Comparison of ENCODE assay signal across 8 cellular contexts in the genomic region with DNA sequence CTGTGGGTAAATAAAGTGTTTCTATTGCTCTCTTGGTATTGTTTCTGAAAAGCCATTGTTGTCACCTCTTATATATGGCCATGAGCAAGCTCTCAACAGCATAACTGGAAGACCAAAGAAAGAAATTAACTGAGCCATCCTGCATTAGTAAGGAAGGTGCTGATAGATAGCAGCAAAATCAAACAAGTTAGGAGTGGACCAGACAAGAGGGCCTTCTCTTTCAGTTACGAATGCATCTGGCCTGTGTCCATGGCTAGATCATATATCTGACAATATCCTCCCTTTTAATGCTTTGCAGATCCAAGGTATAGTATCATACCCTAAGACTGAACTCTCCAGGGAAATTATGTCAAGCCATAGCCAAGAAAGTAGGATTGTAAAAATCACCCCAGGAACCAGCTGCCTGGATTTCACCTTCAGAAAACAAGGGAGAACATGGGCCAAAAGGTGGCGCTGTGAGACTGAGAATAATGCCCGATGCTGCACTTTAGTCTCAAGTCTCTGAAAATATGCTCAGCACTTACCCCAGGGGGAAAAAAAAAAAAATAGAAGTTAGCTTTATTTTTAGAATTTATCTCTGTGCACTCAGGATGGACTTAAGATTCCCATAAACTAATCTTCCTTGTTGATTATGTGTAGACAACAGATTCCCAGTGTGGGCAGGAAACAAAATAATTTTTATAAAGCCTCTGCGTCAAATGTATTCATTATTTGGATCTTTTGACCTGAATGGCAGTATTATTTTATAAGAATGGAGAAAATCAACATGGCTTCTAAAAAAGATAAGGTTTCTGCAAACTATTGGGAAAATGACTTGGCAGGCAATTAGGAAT.
DNase-seq lines count a peak whose midpoint lies in the region; ATAC-seq and TF ChIP-seq lines count a peak whose summit lies in the region.

No MANE protein-coding gene starts in this region.

- H3K4ac ChIP-seq in trophoblast cell (ENCODE audit: low read depth, low read length) = no peak overlapping the region

- no peaks in the 10 kb centered on the region for H3K4me1 ChIP-seq in trophoblast cell (ENCODE audit: control insufficient read depth in 1 of 2, insufficient read depth in 2 of 2, low read length in 2 of 2)

- no peaks in the 10 kb centered on the region for H3K79me2 ChIP-seq in trophoblast cell (ENCODE audit: control insufficient read depth, insufficient read depth, low read length, poor library complexity)

- H3K23ac ChIP-seq in trophoblast cell (ENCODE audit: low read length) = no peak overlapping the region

- H4K12ac ChIP-seq in trophoblast cell (ENCODE audit: low read depth, low read length) = no peak overlapping the region

- H3K9me3 ChIP-seq in trophoblast cell (ENCODE audit: insufficient read depth, low read depth, low read length) = no peaks in the 10 kb centered on the region

- H3K4me3 ChIP-seq in trophoblast cell (ENCODE audit: low read depth, low read length) = no peak overlapping the region

- H3K4me2 ChIP-seq in trophoblast cell (ENCODE audit: low read length) = no peak overlapping the region

- H3K36me3 ChIP-seq in trophoblast cell (ENCODE audit: control insufficient read depth in 1 of 2, insufficient read depth in 2 of 2, low read length in 2 of 2) = no peaks in the 10 kb centered on the region

- H3K27ac Mint-ChIP-seq in type B pancreatic cell = no peak overlapping the region

- H3K36me3 Mint-ChIP-seq in type B pancreatic cell = no peaks in the 10 kb centered on the region

- peaks cover 8% of the 10 kb centered on the region for H3K79me1 ChIP-seq in trophoblast cell (ENCODE audit: low read length)

- H3K4me1 Mint-ChIP-seq in type B pancreatic cell (ENCODE audit: unreplicated experiment) = peaks cover 23% of the 10 kb centered on the region

- H3K9ac ChIP-seq in trophoblast cell (ENCODE audit: low read length) = no peak overlapping the region

- peak in 9 of 14 donors; percentile 2 to 55 (median 23) for DNase-seq in C1 segment of cervical spinal cord (lab: John Stamatoyannopoulos, UW)
- DNase-seq in M059J (ENCODE audit: low read depth) = peak; percentile 84
- peak; percentile 81 for DNase-seq in SK-MEL-5 (ENCODE audit: low read depth, low spot score)
- peak; percentile 49 to 82 (median 78) for DNase-seq in activated naive CD4-positive, alpha-beta T cell (lab: John Stamatoyannopoulos, UW)
- DNase-seq in globus pallidus (ENCODE audit: low spot score) = peak; percentile 66
- DNase-seq in trophoblast cell = peak; percentile 76 to 91
- peak; percentile 83 for DNase-seq in type B pancreatic cell (ENCODE audit: extremely low spot score, unreplicated experiment)

- no peak overlapping the region for H3K14ac ChIP-seq in trophoblast cell (ENCODE audit: low read length)

- TF ChIP-seq CTCF in type B pancreatic cell (conservative IDR thresholded peaks at IDR 0.05) = peak; percentile 93

- H4K91ac ChIP-seq in trophoblast cell (ENCODE audit: low read depth, low read length) = peak overlapping the region; percentile 66

- peak overlapping the region; percentile 69 for H2BK120ac ChIP-seq in trophoblast cell (ENCODE audit: insufficient read depth, low read length, poor library complexity)

- H2BK12ac ChIP-seq in trophoblast cell (ENCODE audit: low read length) = peak overlapping the region; percentile 85

- no peaks in the 10 kb centered on the region for H3K9me3 Mint-ChIP-seq in type B pancreatic cell

- no peak overlapping the region for H2AFZ ChIP-seq in trophoblast cell (ENCODE audit: insufficient read depth, low read length, poor library complexity)

- peak overlapping the region; percentile 74 for H2BK5ac ChIP-seq in trophoblast cell (ENCODE audit: low read depth, low read length, poor library complexity)

- in situ Hi-C loops in SK-MEL-5 (cut with HindIII; ENCODE audit: low pct_unique_long_range_greater_than_20kb, low sequenced_read_pairs) = loop anchor here (10.0 to 25.0 kb wide), 2 partner anchors 115 to 473 kb away; no protein-coding TSS in a partner anchor

- WGBS in trophoblast cell (ENCODE audit: extremely low coverage, insufficient coverage, insufficient read length) = no CpG with 5 or more reads among the region's 4 CpGs

- no peak overlapping the region for H2AK5ac ChIP-seq in trophoblast cell (ENCODE audit: low read length)

- ATAC-seq in GM21390 (IDR thresholded peaks at IDR 0.05; ENCODE audit: unreplicated experiment) = peak; percentile 64

- peaks cover 10% of the 10 kb centered on the region for H3K27me3 Mint-ChIP-seq in type B pancreatic cell

- no peaks in the 10 kb centered on the region for H3K27me3 ChIP-seq in trophoblast cell (ENCODE audit: insufficient read depth, low read length)

- H4K8ac ChIP-seq in trophoblast cell (ENCODE audit: low read depth, low read length) = no peak overlapping the region

- no peak overlapping the region for H3K4me3 Mint-ChIP-seq in type B pancreatic cell

- peak overlapping the region; percentile 45 for H3K27ac ChIP-seq in trophoblast cell (ENCODE audit: low read depth, low read length)

- no peak overlapping the region for H3K18ac ChIP-seq in trophoblast cell (ENCODE audit: low read length)

Comparison
In these comparisons a context has a peak if more than half of its experiments do, and no peak if none do; other contexts are left out.
1. DNase-seq: peak in every context shown above with its lines; median percentile 84 in M059J; 84 in trophoblast cell; 83 in type B pancreatic cell; 81 in SK-MEL-5; 78 in activated naive CD4-positive, alpha-beta T cell; 66 in globus pallidus; 23 in C1 segment of cervical spinal cord.